Comparison of ENCODE assay signal across 28 cellular contexts in genomic region chr4:71214578-71214977, GRCh38.
"Had no signal": no experiment of that assay in that cellular context is flagged by ENCODE, and none has a peak within 500 bp of the region (broad histone marks: within the 10 kb centered on the region; RNA-seq: fewer than 3 reads in every experiment).

No MANE protein-coding gene starts in this region.

- H3K4me1 ChIP-seq: colonic mucosa, esophagus squamous epithelium, foreskin keratinocyte had no signal

- H3K27ac ChIP-seq: colonic mucosa, coronary artery, dorsolateral prefrontal cortex, epithelial cell of prostate, esophagus muscularis mucosa, esophagus squamous epithelium, foreskin keratinocyte, gastrocnemius medialis, gastroesophageal sphincter, heart left ventricle, heart right ventricle had no signal

- ATAC-seq: effector memory CD8-positive, alpha-beta T cell; esophagus mucosa; foreskin keratinocyte; gastrocnemius medialis; gastroesophageal sphincter; heart right ventricle had no signal

- H3K9me3 ChIP-seq: colonic mucosa, esophagus muscularis mucosa, esophagus squamous epithelium, gastrocnemius medialis, gastroesophageal sphincter, heart left ventricle, heart right ventricle had no signal

- H3K4me3 ChIP-seq: colonic mucosa, coronary artery, dorsolateral prefrontal cortex, esophagus muscularis mucosa, esophagus squamous epithelium, gastrocnemius medialis, gastroesophageal sphincter, heart left ventricle, heart right ventricle had no signal

- H3K36me3 ChIP-seq: colonic mucosa, esophagus muscularis mucosa, esophagus squamous epithelium, gastrocnemius medialis, gastroesophageal sphincter, heart left ventricle, heart right ventricle had no signal

- H3K27me3 ChIP-seq: colonic mucosa, dorsolateral prefrontal cortex, esophagus muscularis mucosa, esophagus squamous epithelium, foreskin keratinocyte, gastrocnemius medialis, gastroesophageal sphincter, heart left ventricle, heart right ventricle had no signal

- FAIRE-seq: colon, endometrium, endothelial cell of umbilical vein, frontal cortex had no signal

- DNase-seq: colonic mucosa; cortex of kidney; dermis blood vessel endothelial cell; dorsolateral prefrontal cortex; effector CD4-positive, alpha-beta T cell; effector CD8-positive, alpha-beta T cell; effector memory CD4-positive, alpha-beta T cell; effector memory CD8-positive, alpha-beta T cell; endodermal cell; erythroblast; esophagus squamous epithelium; foreskin fibroblast; foreskin keratinocyte; foreskin melanocyte; gastrocnemius medialis; glutamatergic neuron; head of caudate nucleus; heart left ventricle; heart right ventricle had no signal
